11 cellular contexts compared by ENCODE assay signal in genomic region chr11:61935861-61936260, GRCh38. TPM values are rescaled to one million over a fixed set of nuclear protein-coding genes. Genes with fewer than 3 reads are reported as not detected.
"Had no signal": no experiment of that assay in that cellular context is flagged by ENCODE, and none has a peak within 500 bp of the region (broad histone marks: within the 10 kb centered on the region; RNA-seq: fewer than 3 reads in every experiment).

No MANE protein-coding gene starts in this region.

- H3K9ac ChIP-seq: KMS-11 had no signal

- FAIRE-seq: HepG2, HTR-8/SVneo had no signal

- H3K27ac ChIP-seq: HL-60, KMS-11 had no signal

- H3K4me2 ChIP-seq: KMS-11 had no signal

- DNase-seq: IMR-90, Karpas-422, Kasumi-1, KBM-7, KG1 had no signal

- ATAC-seq: HepG2 had no signal

RNA-seq across cellular contexts. Expression of gene BEST1, which starts 14.3 kb away (rescaled TPM):
- total RNA-seq: HT1080 had no signal

RNA-seq across cellular contexts. Expression of gene RAB3IL1, which starts 18.5 kb away (rescaled TPM):
- polyA plus RNA-seq: IgD-negative memory B cell had no signal
